In the genomic region with DNA sequence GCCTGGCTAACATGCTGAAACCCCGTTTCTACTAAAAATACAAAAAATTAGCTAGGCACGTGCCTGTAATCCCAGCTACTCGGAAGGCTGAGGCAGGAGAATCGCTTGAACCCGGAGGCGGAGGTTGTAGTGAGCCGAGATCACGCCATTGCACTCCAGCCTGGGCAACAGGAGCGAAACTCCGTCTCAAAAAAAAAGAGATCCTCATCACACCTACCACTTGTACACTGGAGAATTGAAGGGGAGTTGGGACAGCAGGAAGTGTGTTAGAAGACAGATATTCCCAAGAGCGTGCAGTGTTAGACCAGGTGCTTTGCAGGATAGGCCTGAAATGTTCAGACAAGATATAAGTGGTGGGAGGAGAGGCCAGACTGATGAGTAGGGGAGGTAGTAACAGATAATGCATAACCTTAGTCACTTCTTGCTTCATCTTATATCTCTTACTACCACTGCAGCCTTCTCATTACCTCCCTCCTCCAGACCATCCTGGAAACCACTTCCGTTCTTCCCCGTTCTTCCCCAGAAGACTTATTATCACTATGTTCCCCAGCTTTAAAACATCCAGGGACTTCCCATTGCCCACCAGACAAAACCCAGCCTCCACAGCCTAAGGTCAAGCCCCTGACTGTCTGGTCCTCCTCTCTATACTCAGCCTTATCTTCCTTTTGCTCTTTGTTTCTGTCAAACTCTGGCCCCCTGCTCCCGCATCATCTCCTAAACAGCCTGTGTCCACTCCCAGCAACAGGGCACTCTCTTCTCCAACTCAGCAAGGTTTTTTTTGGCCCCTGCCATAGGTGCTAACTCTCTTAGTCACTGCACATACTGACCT, we compare ENCODE assay signal across 1 cellular context.
TF ChIP-seq lines count a peak whose summit lies in the region.

No MANE protein-coding gene starts in this region.

TF ChIP-seq in IMR-90, 13 proteins besides CTCF, POLR2A, EP300 and RAD21:
- TF ChIP-seq, protein P1, sequence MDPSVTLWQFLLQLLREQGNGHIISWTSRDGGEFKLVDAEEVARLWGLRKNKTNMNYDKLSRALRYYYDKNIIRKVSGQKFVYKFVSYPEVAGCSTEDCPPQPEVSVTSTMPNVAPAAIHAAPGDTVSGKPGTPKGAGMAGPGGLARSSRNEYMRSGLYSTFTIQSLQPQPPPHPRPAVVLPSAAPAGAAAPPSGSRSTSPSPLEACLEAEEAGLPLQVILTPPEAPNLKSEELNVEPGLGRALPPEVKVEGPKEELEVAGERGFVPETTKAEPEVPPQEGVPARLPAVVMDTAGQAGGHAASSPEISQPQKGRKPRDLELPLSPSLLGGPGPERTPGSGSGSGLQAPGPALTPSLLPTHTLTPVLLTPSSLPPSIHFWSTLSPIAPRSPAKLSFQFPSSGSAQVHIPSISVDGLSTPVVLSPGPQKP (IDR thresholded peaks at IDR 0.05; ENCODE audit: borderline replicate concordance, low read depth, low read length), result no peak
- peak; percentile 74 for TF ChIP-seq CEBPB (IDR thresholded peaks at IDR 0.05; ENCODE audit: low read depth, low read length)
- TF ChIP-seq SMC3 (IDR thresholded peaks at IDR 0.05; ENCODE audit: low read depth, low read length), result no peak
- TF ChIP-seq, protein P2, sequence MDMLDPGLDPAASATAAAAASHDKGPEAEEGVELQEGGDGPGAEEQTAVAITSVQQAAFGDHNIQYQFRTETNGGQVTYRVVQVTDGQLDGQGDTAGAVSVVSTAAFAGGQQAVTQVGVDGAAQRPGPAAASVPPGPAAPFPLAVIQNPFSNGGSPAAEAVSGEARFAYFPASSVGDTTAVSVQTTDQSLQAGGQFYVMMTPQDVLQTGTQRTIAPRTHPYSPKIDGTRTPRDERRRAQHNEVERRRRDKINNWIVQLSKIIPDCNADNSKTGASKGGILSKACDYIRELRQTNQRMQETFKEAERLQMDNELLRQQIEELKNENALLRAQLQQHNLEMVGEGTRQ (IDR thresholded peaks at IDR 0.05; ENCODE audit: low read depth, low read length), result no peak
- TF ChIP-seq MXI1 (IDR thresholded peaks at IDR 0.05; ENCODE audit: borderline replicate concordance, low read depth, low read length), result no peak
- no peak for TF ChIP-seq NFE2L2 (IDR thresholded peaks at IDR 0.05; ENCODE audit: low read depth, low read length)
- no peak for TF ChIP-seq RFX5 (IDR thresholded peaks at IDR 0.05; ENCODE audit: low read depth, low read length)
- no peak for TF ChIP-seq RCOR1 (IDR thresholded peaks at IDR 0.05; ENCODE audit: insufficient replicate concordance, low read length)
TF ChIP-seq in IMR-90: peak in this region for 1.
